In genomic region chrX:54529559-54530357, GRCh38 we compare ENCODE assay signal across 8 cellular contexts. TPM values are rescaled to one million over a fixed set of nuclear protein-coding genes. Genes with fewer than 3 reads are reported as not detected.
DNase-seq lines count a peak whose midpoint lies in the region; ATAC-seq, FAIRE-seq and TF ChIP-seq lines count a peak whose summit lies in the region.

Gene GNL3L, plus strand, starts transcription at chrX:54530219. Its CDS starts 2,348 bp downstream, at chrX:54532567.

- FAIRE-seq in kidney (lab: Jason Lieb, UNC): no peak

- peaks cover 0 to 10% of the 10 kb centered on the region in 2 donors for H3K4me1 ChIP-seq in kidney (ENCODE audit: control insufficient read depth in 1 of 2, insufficient read depth in 1 of 2, low read depth in 1 of 2, low read length in 2 of 2)

- DNase-seq in AG09309 (ENCODE audit: low read depth) (peak; percentile 51), NCI-H446 treated with DMSO at 0.1 percent for 48 hours (lab: John Stamatoyannopoulos, UW) (peak; percentile 78), cerebellar cortex (ENCODE audit: low spot score) (peak; percentile 86), kidney (peak; percentile 96)
- DNase-seq in stimulated activated CD4-positive, alpha-beta T cell treated with anti-CD3 and anti-CD28 coated beads, Interleukin-15, amount 100 ng/mL, for 1 hour (ENCODE audit: low read depth in 1 of 2, low spot score in 1 of 2): peak; percentile 57 to 66

- H3K27ac ChIP-seq in kidney (ENCODE audit: low read depth in 2 of 2, low read length in 2 of 2): peak within 1 kb of the TSS; percentile 93

- ATAC-seq in GM19043 (IDR thresholded peaks at IDR 0.05; ENCODE audit: low read depth, unreplicated experiment) (peak; percentile 87), HG03378 (IDR thresholded peaks at IDR 0.05; ENCODE audit: unreplicated experiment) (peak; percentile 72)
- ATAC-seq in activated CD4-positive, CD25-positive, alpha-beta regulatory T cell treated with anti-CD3 and anti-CD28 coated beads, Interleukin-2, amount 50 U/mL, for 24 hours: peak; percentile 85

- intact Hi-C loops in kidney (cut with DNase I): no loop called here

- peak within 1 kb of the TSS; percentile 88 to 89 for H3K9ac ChIP-seq in kidney (ENCODE audit: low read length in 2 of 2)

- H3K36me3 ChIP-seq in kidney (ENCODE audit: control insufficient read depth in 1 of 2, insufficient read depth in 2 of 2, low read length in 2 of 2): no peaks in the 10 kb centered on the region

- TF ChIP-seq CTCF in AG09309 (IDR thresholded peaks at IDR 0.05; ENCODE audit: control insufficient read depth, insufficient read depth, low read depth, low read length, missing control alignments) (no peak), kidney (IDR thresholded peaks at IDR 0.05; ENCODE audit: borderline replicate concordance, extremely low read depth, insufficient read depth) (no peak)

- H3K4me3 ChIP-seq in AG09309 (ENCODE audit: control insufficient read depth, low read depth, low read length) (peak within 1 kb of the TSS; percentile 69), kidney (ENCODE audit: low read length in 2 of 2) (peak within 1 kb of the TSS; percentile 98 to 99)

- peaks cover 0 to 5% of the 10 kb centered on the region in 2 donors for H3K9me3 ChIP-seq in kidney (ENCODE audit: control insufficient read depth in 1 of 2, low read length in 2 of 2)

RNA-seq across cellular contexts. Expression of gene GNL3L, which starts in this region (rescaled TPM):
- 45.0 TPM for total RNA-seq in kidney
- 2.5 TPM for polyA plus RNA-seq in kidney (ENCODE audit: insufficient read depth, low read depth, low replicate concordance)

Comparison
In these comparisons a context has a peak if more than half of its experiments do, and no peak if none do; other contexts are left out.
1. Peak in every context shown above with its lines: DNase-seq, ATAC-seq, H3K4me3 ChIP-seq and H3K27ac ChIP-seq.